ENCODE assay signal across 9 cellular contexts in genomic region chr19:48481846-48482639, GRCh38. TPM values are rescaled to one million over a fixed set of nuclear protein-coding genes. Genes with fewer than 3 reads are reported as not detected.
DNase-seq lines count a peak whose midpoint lies in the region; ATAC-seq and TF ChIP-seq lines count a peak whose summit lies in the region.
"Had no signal": no experiment of that assay in that cellular context is flagged by ENCODE, and none has a peak within 500 bp of the region (broad histone marks: within the 10 kb centered on the region; RNA-seq: fewer than 3 reads in every experiment).

No MANE protein-coding gene starts in this region.

- POLR2A ChIA-PET in activated CD4-positive, alpha-beta T cell treated with anti-CD3 and anti-CD28 coated beads, Interleukin-2, amount 10 ng/mL, durations not matched to agents 7 days and 5 days (lab: Charles Lee) = no interaction called here

- H3K27me3 ChIP-seq in breast epithelium (no peaks in the 10 kb centered on the region), neural progenitor cell (no peaks in the 10 kb centered on the region)

- H3K27me3 Mint-ChIP-seq in activated CD4-positive, alpha-beta T cell treated with anti-CD3 and anti-CD28 coated beads, Interleukin-2, amount 10 ng/mL, durations not matched to agents 7 days and 5 days = no peaks in the 10 kb centered on the region
- H3K27me3 Mint-ChIP-seq in neural progenitor cell (ENCODE audit: insufficient read depth, low read depth) = peaks cover 14% of the 10 kb centered on the region

- H2AFZ ChIP-seq in neural progenitor cell (replicated peaks) = no peak overlapping the region

- peaks cover 12% of the 10 kb centered on the region for H3K36me3 Mint-ChIP-seq in activated CD4-positive, alpha-beta T cell treated with anti-CD3 and anti-CD28 coated beads, Interleukin-2, amount 10 ng/mL, durations not matched to agents 7 days and 5 days (ENCODE audit: low read depth)
- peaks cover 24% of the 10 kb centered on the region for H3K36me3 Mint-ChIP-seq in neural progenitor cell

- no peak for TF ChIP-seq CTCF in LNCaP clone FGC (IDR thresholded peaks at IDR 0.05; ENCODE audit: control insufficient read depth, extremely low read depth, insufficient read depth)
- TF ChIP-seq CTCF in breast epithelium (IDR thresholded peaks at IDR 0.05) = no peak
- TF ChIP-seq CTCF in neural progenitor cell (IDR thresholded peaks at IDR 0.05) = no peak

- H3K27ac ChIP-seq in breast epithelium = peak overlapping the region; percentile 51 to 67
- no peak overlapping the region for H3K27ac ChIP-seq in neural progenitor cell

- TF ChIP-seq POLR2A in breast epithelium (IDR thresholded peaks at IDR 0.05) = no peak

- H4K20me1 ChIP-seq in neural progenitor cell (ENCODE audit: low read depth) = peaks cover 16% of the 10 kb centered on the region

- no peak overlapping the region for H3K4me2 ChIP-seq in neural progenitor cell

- H3K4me1 ChIP-seq in breast epithelium (no peaks in the 10 kb centered on the region), neural progenitor cell (no peaks in the 10 kb centered on the region)

- CTCF ChIA-PET in activated CD4-positive, alpha-beta T cell treated with anti-CD3 and anti-CD28 coated beads, Interleukin-2, amount 10 ng/mL, durations not matched to agents 7 days and 5 days (lab: Charles Lee) = interaction anchor here (3.1 kb wide), 1 partner anchor 9 kb away, joined by 24 read pairs; no protein-coding TSS in a partner anchor

- no peaks in the 10 kb centered on the region for H3K36me3 ChIP-seq in breast epithelium
- no peaks in the 10 kb centered on the region for H3K36me3 ChIP-seq in neural progenitor cell

- intact Hi-C loops in breast epithelium (cut with DNase I; ENCODE audit: low total_unique reads) = no loop called here

- no peak for ATAC-seq in HG03280 (IDR thresholded peaks at IDR 0.05; ENCODE audit: unreplicated experiment)

- H3K9ac ChIP-seq in neural progenitor cell = no peak overlapping the region

- peaks cover 27% of the 10 kb centered on the region for H3K4me1 Mint-ChIP-seq in activated CD4-positive, alpha-beta T cell treated with anti-CD3 and anti-CD28 coated beads, Interleukin-2, amount 10 ng/mL, durations not matched to agents 7 days and 5 days
- peaks cover 30% of the 10 kb centered on the region for H3K4me1 Mint-ChIP-seq in neural progenitor cell

- peaks cover 38% of the 10 kb centered on the region for H3F3A ChIP-seq in neural progenitor cell (ENCODE audit: low read depth)

- H3K4me3 Mint-ChIP-seq in activated CD4-positive, alpha-beta T cell treated with anti-CD3 and anti-CD28 coated beads, Interleukin-2, amount 10 ng/mL, durations not matched to agents 7 days and 5 days = no peak overlapping the region
- peak overlapping the region; percentile 33 for H3K4me3 Mint-ChIP-seq in neural progenitor cell

- peak overlapping the region; percentile 64 for H3K27ac Mint-ChIP-seq in activated CD4-positive, alpha-beta T cell treated with anti-CD3 and anti-CD28 coated beads, Interleukin-2, amount 10 ng/mL, durations not matched to agents 7 days and 5 days
- H3K27ac Mint-ChIP-seq in neural progenitor cell = peak overlapping the region; percentile 92

- DNase-seq in activated CD4-positive, alpha-beta T cell treated with anti-CD3 and anti-CD28 coated beads, Interleukin-2, amount 10 ng/mL, durations not matched to agents 7 days and 5 days = no peak
- DNase-seq in activated CD4-positive, alpha-beta T cell treated with anti-CD3 and anti-CD28 coated beads for 4 hours = no peak
- DNase-seq in LNCaP clone FGC (ENCODE audit: low read depth) (peak; percentile 31), breast epithelium (ENCODE audit: low spot score in 2 of 2) (no peak), neural progenitor cell (ENCODE audit: low spot score) (no peak)
- no peak for DNase-seq in activated CD8-positive, alpha-beta memory T cell treated with anti-CD3 and anti-CD28 coated beads for 24 hours
- no peak for DNase-seq in activated effector memory CD4-positive, alpha-beta T cell treated with anti-CD3 and anti-CD28 coated beads, Interleukin-2, amount 50 U/mL, for 16 hours
- DNase-seq: NK-92 treated with Interleukin-12 subunit alpha and Interleukin-12 subunit beta, amount 100 ng/mL, for 24 hours had no signal

- H3K9me3 ChIP-seq in breast epithelium (no peaks in the 10 kb centered on the region), neural progenitor cell (ENCODE audit: low read depth) (no peaks in the 10 kb centered on the region)

- no peaks in the 10 kb centered on the region for H3K79me2 ChIP-seq in neural progenitor cell (ENCODE audit: low read depth)

- no peaks in the 10 kb centered on the region for H3K9me3 Mint-ChIP-seq in activated CD4-positive, alpha-beta T cell treated with anti-CD3 and anti-CD28 coated beads, Interleukin-2, amount 10 ng/mL, durations not matched to agents 7 days and 5 days
- no peaks in the 10 kb centered on the region for H3K9me3 Mint-ChIP-seq in neural progenitor cell

- H3K4me3 ChIP-seq in LNCaP clone FGC (ENCODE audit: low read depth, low read length) = no peak overlapping the region
- H3K4me3 ChIP-seq in breast epithelium = no peak overlapping the region
- no peak overlapping the region for H3K4me3 ChIP-seq in neural progenitor cell

RNA-seq across cellular contexts. Expression of gene CYTH2, which starts 12.9 kb away (rescaled TPM):
- total RNA-seq in activated CD4-positive, alpha-beta T cell treated with anti-CD3 and anti-CD28 coated beads, Interleukin-2, amount 10 ng/mL, durations not matched to agents 7 days and 5 days = 10 to 100 TPM; 43.2 to 50.7 TPM
- total RNA-seq in breast epithelium (10 to 100 TPM; 42.2 to 74.7 (median 70.4) TPM), neural progenitor cell (ENCODE audit: low replicate concordance) (50.3 and 107 TPM in 2 replicates)

RNA-seq across cellular contexts. Expression of gene KCNJ14, which starts 26.7 kb away (rescaled TPM):
- total RNA-seq in activated CD4-positive, alpha-beta T cell treated with anti-CD3 and anti-CD28 coated beads, Interleukin-2, amount 10 ng/mL, durations not matched to agents 7 days and 5 days = 1 to 10 TPM in 1 of 2 experiments, under 1 TPM in 1; 0.87 to 1.0 TPM
- total RNA-seq in breast epithelium = 1 to 10 TPM in 2 of 3 donors, under 1 TPM in 1; 0.80 to 1.6 (median 1.0) TPM
- 0.69 and 0.74 TPM in 2 replicates for total RNA-seq in neural progenitor cell (ENCODE audit: low replicate concordance)

RNA-seq across cellular contexts. Expression of gene LMTK3, which starts 29.6 kb away (rescaled TPM):
- total RNA-seq in activated CD4-positive, alpha-beta T cell treated with anti-CD3 and anti-CD28 coated beads, Interleukin-2, amount 10 ng/mL, durations not matched to agents 7 days and 5 days = 1 to 10 TPM; 3.7 to 5.1 TPM
- 1 to 10 TPM in 2 of 3 donors, not detected in 1; 1.3 to 2.9 TPM for total RNA-seq in breast epithelium
- 0.02 and 3.5 TPM in 2 replicates for total RNA-seq in neural progenitor cell (ENCODE audit: low replicate concordance)

RNA-seq across cellular contexts. Expression of gene GRWD1, which starts 36.3 kb away (rescaled TPM):
- 10 to 100 TPM; 31.0 to 35.2 TPM for total RNA-seq in activated CD4-positive, alpha-beta T cell treated with anti-CD3 and anti-CD28 coated beads, Interleukin-2, amount 10 ng/mL, durations not matched to agents 7 days and 5 days
- total RNA-seq in breast epithelium (10 to 100 TPM; 25.0 to 35.4 (median 30.1) TPM), neural progenitor cell (ENCODE audit: low replicate concordance) (10.6 and 31.5 TPM in 2 replicates)
